15 cellular contexts compared by ENCODE assay signal in genomic region chrX:16797358-16797757, GRCh38. TPM values are rescaled to one million over a fixed set of nuclear protein-coding genes. Genes with fewer than 3 reads are reported as not detected.
DNase-seq lines count a peak whose midpoint lies in the region; ATAC-seq lines count a peak whose summit lies in the region.
"Had no signal": no experiment of that assay in that cellular context is flagged by ENCODE, and none has a peak within 500 bp of the region (broad histone marks: within the 10 kb centered on the region; RNA-seq: fewer than 3 reads in every experiment).

No MANE protein-coding gene starts in this region.

- no peaks in the 10 kb centered on the region for H3K27me3 ChIP-seq in ACC112 (ENCODE audit: insufficient read depth, low read length)
- H3K27me3 ChIP-seq: breast epithelium, hepatocyte, Peyer's patch had no signal

- no peak overlapping the region for H3K4me3 ChIP-seq in ACC112 (ENCODE audit: low read depth, low read length)
- H3K4me3 ChIP-seq: breast epithelium, dorsolateral prefrontal cortex, hepatocyte, Peyer's patch had no signal

- peak overlapping the region; percentile 63 for H3K27ac ChIP-seq in ACC112 (ENCODE audit: low read depth, low read length)
- H3K27ac ChIP-seq: hepatocyte had no signal

- H3K4me1 ChIP-seq in ACC112 (ENCODE audit: control insufficient read depth, insufficient read depth, low read length, unreplicated experiment) = peaks cover 5% of the 10 kb centered on the region
- H3K4me1 ChIP-seq: breast epithelium, Peyer's patch had no signal

- peak; percentile 17 for DNase-seq in GM04504 (ENCODE audit: low read depth)
- peak; percentile 31 for DNase-seq in astrocyte of the hippocampus (ENCODE audit: low read depth, low spot score)
- peak; percentile 55 for DNase-seq in medulla oblongata (ENCODE audit: extremely low spot score)
- DNase-seq in stimulated activated CD4-positive, alpha-beta T cell treated with anti-CD3 and anti-CD28 coated beads, Interleukin-4, amount 100 ng/mL, for 4 hours = no peak
- no peak for DNase-seq in A172 (ENCODE audit: low spot score)
- DNase-seq: kidney, NCI-H1105, NCI-H2171 treated with DMSO at 0.1 percent for 48 hours, Peyer's patch had no signal

- no peak overlapping the region for H2AFZ ChIP-seq in ACC112 (ENCODE audit: low read length, unreplicated experiment)
- H2AFZ ChIP-seq: hepatocyte had no signal

- peaks cover 21% of the 10 kb centered on the region for H3K79me2 ChIP-seq in ACC112 (ENCODE audit: control insufficient read depth, insufficient read depth, low read length, unreplicated experiment)

- H3K36me3 ChIP-seq in ACC112 (ENCODE audit: insufficient read depth, low read length) = peaks cover 6% of the 10 kb centered on the region; the same call in 1 of the 2 replicates
- H3K36me3 ChIP-seq: breast epithelium, Peyer's patch had no signal

- ATAC-seq in HG03520 (IDR thresholded peaks at IDR 0.05; ENCODE audit: unreplicated experiment) = no peak
- no peak for ATAC-seq in HG02571 (IDR thresholded peaks at IDR 0.05; ENCODE audit: unreplicated experiment)

RNA-seq across cellular contexts. Expression of gene TXLNG, which starts 11.1 kb away (rescaled TPM):
- total RNA-seq in A172 (2014; rRNA removed; shearing (Covaris generic)) = 14.7 and 21.1 TPM in 2 replicates

Comparison
In these comparisons a context has a peak if more than half of its experiments do, and no peak if none do; other contexts are left out.
1. DNase-seq: peak in GM04504 (single experiment), astrocyte of the hippocampus (single experiment) and medulla oblongata (single experiment); none in stimulated activated CD4-positive, alpha-beta T cell treated with anti-CD3 and anti-CD28 coated beads, Interleukin-4, amount 100 ng/mL, for 4 hours (0 of 2) and A172 (single experiment).